Comparison of ENCODE assay signal across 28 cellular contexts in the genomic region with DNA sequence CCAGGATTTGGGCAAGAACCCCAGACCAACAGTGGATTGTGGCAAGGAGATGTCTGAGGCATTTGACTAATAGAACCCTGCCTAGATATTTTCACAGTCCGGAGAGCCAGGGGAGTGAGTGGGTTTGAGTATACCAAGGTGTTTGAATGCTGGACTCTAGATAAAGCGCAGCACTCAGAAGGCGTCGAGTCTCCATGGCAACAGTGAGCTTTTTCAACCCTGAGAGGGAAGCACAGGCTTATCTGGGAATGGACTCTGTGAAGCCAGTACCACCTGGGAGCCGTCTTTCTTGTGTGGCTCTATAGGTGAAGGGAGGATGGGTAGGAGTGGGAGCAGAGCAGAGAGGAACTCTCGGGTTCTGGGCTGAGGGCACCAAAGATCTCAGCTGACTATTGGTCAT.
"Had no signal": no experiment of that assay in that cellular context is flagged by ENCODE, and none has a peak within 500 bp of the region (broad histone marks: within the 10 kb centered on the region; RNA-seq: fewer than 3 reads in every experiment).

No MANE protein-coding gene starts in this region.

- ATAC-seq: activated CD4-positive, alpha-beta T cell treated with anti-CD3 and anti-CD28 coated beads for 36 hours; activated naive CD4-positive, alpha-beta T cell treated with anti-CD3 and anti-CD28 coated beads, Interleukin-2, amount 50 U/mL, for 72 hours; activated T-cell treated with anti-CD3 and anti-CD28 coated beads, Interleukin-2, amount 50 U/mL, for 72 hours; gastroesophageal sphincter; T-helper 17 cell had no signal

- H3K27ac ChIP-seq: ascending aorta, breast epithelium, cardiac muscle cell, colonic mucosa, epithelial cell of prostate, esophagus squamous epithelium, gastroesophageal sphincter had no signal

- H3K27me3 Mint-ChIP-seq: activated CD4-positive, alpha-beta memory T cell treated with anti-CD3 and anti-CD28 coated beads for 36 hours; activated CD4-positive, alpha-beta T cell treated with anti-CD3 and anti-CD28 coated beads for 36 hours; activated CD4-positive, alpha-beta T cell treated with anti-CD3 and anti-CD28 coated beads, Interleukin-2, amount 10 ng/mL, durations not matched to agents 24 days and 14 days; activated naive CD4-positive, alpha-beta T cell treated with anti-CD3 and anti-CD28 coated beads, Interleukin-2, amount 10 ng/mL, durations not matched to agents 7 days and 5 days; activated naive CD8-positive, alpha-beta T cell treated with anti-CD3 and anti-CD28 coated beads, Interleukin-2, amount 10 ng/mL, durations not matched to agents 7 days and 5 days; activated T-cell treated with anti-CD3 and anti-CD28 coated beads, Interleukin-2, amount 50 U/mL, for 24 hours; T-helper 17 cell had no signal

- H3K4me3 Mint-ChIP-seq: activated CD4-positive, alpha-beta memory T cell treated with anti-CD3 and anti-CD28 coated beads for 36 hours; activated CD4-positive, alpha-beta T cell treated with anti-CD3 and anti-CD28 coated beads for 36 hours; activated CD4-positive, alpha-beta T cell treated with anti-CD3 and anti-CD28 coated beads, Interleukin-2, amount 10 ng/mL, durations not matched to agents 24 days and 14 days; activated naive CD4-positive, alpha-beta T cell treated with anti-CD3 and anti-CD28 coated beads, Interleukin-2, amount 10 ng/mL, durations not matched to agents 7 days and 5 days; activated naive CD8-positive, alpha-beta T cell treated with anti-CD3 and anti-CD28 coated beads, Interleukin-2, amount 10 ng/mL, durations not matched to agents 7 days and 5 days; activated T-cell treated with anti-CD3 and anti-CD28 coated beads, Interleukin-2, amount 50 U/mL, for 24 hours; activated T-cell treated with anti-CD3 and anti-CD28 coated beads, Interleukin-2, amount 50 U/mL, for 72 hours; brain; T-helper 17 cell had no signal

- H3K27ac Mint-ChIP-seq: activated CD4-positive, alpha-beta memory T cell treated with anti-CD3 and anti-CD28 coated beads for 36 hours; activated CD4-positive, alpha-beta T cell treated with anti-CD3 and anti-CD28 coated beads for 36 hours; activated CD4-positive, alpha-beta T cell treated with anti-CD3 and anti-CD28 coated beads, Interleukin-2, amount 10 ng/mL, durations not matched to agents 24 days and 14 days; activated naive CD4-positive, alpha-beta T cell treated with anti-CD3 and anti-CD28 coated beads, Interleukin-2, amount 10 ng/mL, durations not matched to agents 7 days and 5 days; activated naive CD4-positive, alpha-beta T cell treated with anti-CD3 and anti-CD28 coated beads, Interleukin-2, amount 50 U/mL, for 72 hours; activated naive CD8-positive, alpha-beta T cell treated with anti-CD3 and anti-CD28 coated beads, Interleukin-2, amount 10 ng/mL, durations not matched to agents 7 days and 5 days; activated T-cell treated with anti-CD3 and anti-CD28 coated beads, Interleukin-2, amount 50 U/mL, for 24 hours; activated T-cell treated with anti-CD3 and anti-CD28 coated beads, Interleukin-2, amount 50 U/mL, for 72 hours; brain; T-helper 17 cell had no signal

- H3K4me1 Mint-ChIP-seq: activated CD4-positive, alpha-beta T cell treated with anti-CD3 and anti-CD28 coated beads for 36 hours; activated CD4-positive, alpha-beta T cell treated with anti-CD3 and anti-CD28 coated beads, Interleukin-2, amount 10 ng/mL, durations not matched to agents 24 days and 14 days; activated naive CD4-positive, alpha-beta T cell treated with anti-CD3 and anti-CD28 coated beads, Interleukin-2, amount 10 ng/mL, durations not matched to agents 7 days and 5 days; activated naive CD8-positive, alpha-beta T cell treated with anti-CD3 and anti-CD28 coated beads, Interleukin-2, amount 10 ng/mL, durations not matched to agents 7 days and 5 days; brain; T-helper 17 cell had no signal

- H3K27me3 ChIP-seq: ascending aorta, breast epithelium, cardiac muscle cell, colonic mucosa, esophagus squamous epithelium, gastroesophageal sphincter had no signal

- H3K4me1 ChIP-seq: ascending aorta, breast epithelium, colonic mucosa, esophagus squamous epithelium, gastroesophageal sphincter had no signal

- H3K9me3 ChIP-seq: ascending aorta, breast epithelium, colonic mucosa, esophagus squamous epithelium had no signal

- DNase-seq: activated CD4-positive, alpha-beta memory T cell treated with anti-CD3 and anti-CD28 coated beads for 36 hours; activated CD4-positive, alpha-beta T cell treated with anti-CD3 and anti-CD28 coated beads for 36 hours; activated CD4-positive, alpha-beta T cell treated with anti-CD3 and anti-CD28 coated beads, Interleukin-2, amount 10 ng/mL, durations not matched to agents 24 days and 14 days; activated CD4-positive, CD25-positive, alpha-beta regulatory T cell; activated CD4-positive, CD25-positive, alpha-beta regulatory T cell treated with anti-CD3 and anti-CD28 coated beads, Interleukin-2, amount 50 U/mL, for 72 hours; activated CD8-positive, alpha-beta memory T cell treated with anti-CD3 and anti-CD28 coated beads, Interleukin-2, amount 50 U/mL, for 48 hours; activated gamma-delta T cell; activated naive CD4-positive, alpha-beta T cell; activated naive CD4-positive, alpha-beta T cell treated with anti-CD3 and anti-CD28 coated beads, Interleukin-2, amount 10 ng/mL, durations not matched to agents 7 days and 5 days; activated naive CD8-positive, alpha-beta T cell treated with anti-CD3 and anti-CD28 coated beads, Interleukin-2, amount 10 ng/mL, durations not matched to agents 7 days and 5 days; activated T-cell treated with anti-CD3 and anti-CD28 coated beads for 4 hours; activated T-cell treated with anti-CD3 and anti-CD28 coated beads, Interleukin-2, amount 50 U/mL, for 24 hours; activated T-cell treated with anti-CD3 and anti-CD28 coated beads, Interleukin-2, amount 50 U/mL, for 72 hours; central memory CD4-positive, alpha-beta T cell; cerebellar nuclear complex; colonic mucosa; effector CD8-positive, alpha-beta T cell; esophagus squamous epithelium; foreskin melanocyte; T-helper 1 cell; T-helper 17 cell had no signal

- H3K4me3 ChIP-seq: ascending aorta, breast epithelium, cardiac muscle cell, colonic mucosa, esophagus squamous epithelium, gastroesophageal sphincter had no signal

- H3K36me3 ChIP-seq: ascending aorta, breast epithelium, cardiac muscle cell, colonic mucosa, esophagus squamous epithelium, gastroesophageal sphincter had no signal

- H3K36me3 Mint-ChIP-seq: activated CD4-positive, alpha-beta memory T cell treated with anti-CD3 and anti-CD28 coated beads for 36 hours; activated naive CD4-positive, alpha-beta T cell treated with anti-CD3 and anti-CD28 coated beads, Interleukin-2, amount 10 ng/mL, durations not matched to agents 7 days and 5 days; activated naive CD8-positive, alpha-beta T cell treated with anti-CD3 and anti-CD28 coated beads, Interleukin-2, amount 10 ng/mL, durations not matched to agents 7 days and 5 days; brain had no signal
